1 cellular context compared by ENCODE assay signal in the genomic region with DNA sequence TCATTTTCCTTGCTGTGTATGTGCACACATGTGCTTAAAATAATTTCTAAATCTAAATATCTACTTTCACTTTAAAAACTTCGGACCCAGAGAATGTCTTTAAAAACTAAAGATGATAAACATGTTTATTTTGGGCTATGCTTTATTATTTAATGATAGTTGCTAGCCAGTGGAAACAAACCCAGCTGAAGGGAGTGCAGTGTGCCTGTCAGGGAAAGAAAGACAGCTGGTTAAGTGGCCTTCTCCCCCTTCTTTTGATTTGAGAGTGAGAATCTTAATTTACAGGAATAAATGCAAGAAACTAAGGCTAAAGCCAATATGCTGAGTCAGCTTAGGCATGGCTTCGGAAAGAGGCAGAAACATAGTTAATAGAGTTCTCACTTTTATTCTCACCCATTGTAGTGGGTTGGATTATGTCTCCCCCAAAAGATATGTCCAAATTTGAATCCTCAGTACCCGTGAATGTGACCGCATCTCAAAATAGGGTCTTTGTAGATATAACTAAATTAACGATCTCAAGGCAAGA.
A peak's percentile ranks its signal among the peaks of the same experiment; 100 is the strongest.
TF ChIP-seq lines count a peak whose summit lies in the region.

No MANE protein-coding gene starts in this region.

TF ChIP-seq in K562, 482 proteins besides CTCF, POLR2A, EP300 and RAD21 (continued from another document):
- TF ChIP-seq ZNF280A (IDR thresholded peaks at IDR 0.05; ENCODE audit: low read depth, partially characterized antibody) (no peak), IRF2 (CRISPR knock-in tag; IDR thresholded peaks at IDR 0.05) (no peak), CBX1 (IDR thresholded peaks at IDR 0.05; ENCODE audit: low read depth) (no peak), CBX8 (IDR thresholded peaks at IDR 0.05; ENCODE audit: borderline replicate concordance, extremely low read depth, low read depth, low read length, poor library complexity, severe bottlenecking) (peak; percentile 45), C11orf30 (IDR thresholded peaks at IDR 0.05; ENCODE audit: low read depth) (peak; percentile 91), ZNF316 (IDR thresholded peaks at IDR 0.05) (peak; percentile 95), RNF2 (IDR thresholded peaks at IDR 0.05) (peak; percentile 14; the same call in 1 of the 2 replicates), MAFK (IDR thresholded peaks at IDR 0.05; ENCODE audit: low read length) (peak; percentile 94), NFE2 (IDR thresholded peaks at IDR 0.05; ENCODE audit: low read depth) (peak; percentile 46; the same call in 1 of the 2 replicates), STAT6 (CRISPR knock-in tag; IDR thresholded peaks at IDR 0.05) (no peak), MAFG (tag; conservative IDR thresholded peaks at IDR 0.05) (peak; percentile 89)
TF ChIP-seq in K562: peak in this region for 8.
